8 cellular contexts compared by ENCODE assay signal in genomic region chr6:42104095-42104806, GRCh38. TPM values are rescaled to one million over a fixed set of nuclear protein-coding genes. Genes with fewer than 3 reads are reported as not detected.
DNase-seq lines count a peak whose midpoint lies in the region; ATAC-seq and TF ChIP-seq lines count a peak whose summit lies in the region.

No MANE protein-coding gene starts in this region.

- CTCF ChIA-PET in activated B cell treated with CpG ODN at 0.5 μM for 24 hours (lab: Charles Lee) = interaction anchor here (0.7 to 2.5 kb wide), 22 partner anchors 8 to 444 kb away, joined by 3 to 6 read pairs (median 3); partner anchors contain the start of genes GUCA1B, MRPS10 and TOMM6

- ATAC-seq in HG03095 (IDR thresholded peaks at IDR 0.05; ENCODE audit: unreplicated experiment) = peak; percentile 76
- peak; percentile 84 for ATAC-seq in activated B cell treated with CpG ODN at 0.5 μM for 24 hours (ENCODE audit: low read depth)
- ATAC-seq in HG03097 (IDR thresholded peaks at IDR 0.05; ENCODE audit: low FRiP score, unreplicated experiment) = no peak

- H3K4me3 Mint-ChIP-seq in activated B cell treated with CpG ODN at 0.5 μM for 24 hours = peak overlapping the region; percentile 72

- H3K9me3 Mint-ChIP-seq in activated B cell treated with CpG ODN at 0.5 μM for 24 hours = no peaks in the 10 kb centered on the region

- intact Hi-C loops in activated B cell treated with CpG ODN at 0.5 μM for 24 hours (cut with micrococcal nuclease) = loop anchor here (1.0 kb wide), 4 partner anchors 62 to 324 kb away; partner anchors contain the start of genes MRPS10 and PRICKLE4

- peaks cover 5% of the 10 kb centered on the region for H3K4me1 Mint-ChIP-seq in activated B cell treated with CpG ODN at 0.5 μM for 24 hours

- no peak overlapping the region for H3K27ac Mint-ChIP-seq in activated B cell treated with CpG ODN at 0.5 μM for 24 hours

- H3K27me3 Mint-ChIP-seq in activated B cell treated with CpG ODN at 0.5 μM for 24 hours = peaks cover 8% of the 10 kb centered on the region

- POLR2A ChIA-PET in activated B cell treated with CpG ODN at 0.5 μM for 24 hours (lab: Charles Lee) = no interaction called here

- no peaks in the 10 kb centered on the region for H3K36me3 Mint-ChIP-seq in activated B cell treated with CpG ODN at 0.5 μM for 24 hours (ENCODE audit: low read depth)

- no peak for TF ChIP-seq CTCF in activated B cell treated with CpG ODN at 0.5 μM for 24 hours (IDR thresholded peaks at IDR 0.05)

- DNase-seq in EH (ENCODE audit: low read depth) (peak; percentile 23), activated B cell treated with CpG ODN at 0.5 μM for 24 hours (peak; percentile 56), left kidney (ENCODE audit: low read depth, low spot score) (peak; percentile 88), NCI-H748 (lab: John Stamatoyannopoulos, UW; ENCODE audit: unreplicated experiment) (no peak)
- DNase-seq in central memory CD4-positive, alpha-beta T cell = peak; percentile 60
- peak; percentile 74 to 76 for DNase-seq in stimulated activated CD4-positive, alpha-beta T cell treated with anti-CD3 and anti-CD28 coated beads, Interleukin-4, amount 100 ng/mL, for 48 hours (ENCODE audit: low read depth in 2 of 2)

RNA-seq across cellular contexts. Expression of gene C6orf132, which starts 38.2 kb away (rescaled TPM):
- total RNA-seq in activated B cell treated with CpG ODN at 0.5 μM for 24 hours = not detected in 2 replicates

RNA-seq across cellular contexts. Expression of gene TAF8, which starts 53.9 kb away (rescaled TPM):
- 47.2 and 55.7 TPM in 2 replicates for total RNA-seq in activated B cell treated with CpG ODN at 0.5 μM for 24 hours
